1 cellular context compared by ENCODE assay signal in the genomic region with DNA sequence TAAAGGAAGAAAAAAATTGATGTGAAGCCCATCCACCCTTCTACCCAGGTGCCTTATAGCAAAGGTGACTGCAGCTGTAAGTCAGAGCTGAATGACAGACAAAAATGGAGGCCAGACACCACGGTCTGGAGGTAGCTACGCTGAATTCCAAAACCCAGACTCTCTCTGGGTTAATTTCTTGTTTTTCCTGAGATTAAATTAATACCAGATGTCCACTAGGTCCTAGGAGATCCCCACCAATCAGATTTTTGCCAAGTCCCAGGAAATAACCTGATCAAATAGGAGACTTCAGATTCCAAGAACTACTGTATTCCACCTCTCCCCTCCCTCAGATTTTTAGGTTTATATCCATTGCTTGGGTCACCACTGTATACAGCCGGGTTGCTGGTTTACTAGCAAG.
TF ChIP-seq lines count a peak whose summit lies in the region.

No MANE protein-coding gene starts in this region.

TF ChIP-seq in GM23338, 12 proteins besides CTCF, POLR2A, EP300 and RAD21 (continued from another document):
- TF ChIP-seq, protein P1, sequence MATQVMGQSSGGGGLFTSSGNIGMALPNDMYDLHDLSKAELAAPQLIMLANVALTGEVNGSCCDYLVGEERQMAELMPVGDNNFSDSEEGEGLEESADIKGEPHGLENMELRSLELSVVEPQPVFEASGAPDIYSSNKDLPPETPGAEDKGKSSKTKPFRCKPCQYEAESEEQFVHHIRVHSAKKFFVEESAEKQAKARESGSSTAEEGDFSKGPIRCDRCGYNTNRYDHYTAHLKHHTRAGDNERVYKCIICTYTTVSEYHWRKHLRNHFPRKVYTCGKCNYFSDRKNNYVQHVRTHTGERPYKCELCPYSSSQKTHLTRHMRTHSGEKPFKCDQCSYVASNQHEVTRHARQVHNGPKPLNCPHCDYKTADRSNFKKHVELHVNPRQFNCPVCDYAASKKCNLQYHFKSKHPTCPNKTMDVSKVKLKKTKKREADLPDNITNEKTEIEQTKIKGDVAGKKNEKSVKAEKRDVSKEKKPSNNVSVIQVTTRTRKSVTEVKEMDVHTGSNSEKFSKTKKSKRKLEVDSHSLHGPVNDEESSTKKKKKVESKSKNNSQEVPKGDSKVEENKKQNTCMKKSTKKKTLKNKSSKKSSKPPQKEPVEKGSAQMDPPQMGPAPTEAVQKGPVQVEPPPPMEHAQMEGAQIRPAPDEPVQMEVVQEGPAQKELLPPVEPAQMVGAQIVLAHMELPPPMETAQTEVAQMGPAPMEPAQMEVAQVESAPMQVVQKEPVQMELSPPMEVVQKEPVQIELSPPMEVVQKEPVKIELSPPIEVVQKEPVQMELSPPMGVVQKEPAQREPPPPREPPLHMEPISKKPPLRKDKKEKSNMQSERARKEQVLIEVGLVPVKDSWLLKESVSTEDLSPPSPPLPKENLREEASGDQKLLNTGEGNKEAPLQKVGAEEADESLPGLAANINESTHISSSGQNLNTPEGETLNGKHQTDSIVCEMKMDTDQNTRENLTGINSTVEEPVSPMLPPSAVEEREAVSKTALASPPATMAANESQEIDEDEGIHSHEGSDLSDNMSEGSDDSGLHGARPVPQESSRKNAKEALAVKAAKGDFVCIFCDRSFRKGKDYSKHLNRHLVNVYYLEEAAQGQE (IDR thresholded peaks at IDR 0.05; ENCODE audit: unreplicated experiment), result no peak
- no peak for TF ChIP-seq EZH2phosphoT487 (IDR thresholded peaks at IDR 0.05; ENCODE audit: unreplicated experiment)
